ENCODE assay signal across 8 cellular contexts in genomic region chr1:110034451-110035235, GRCh38. TPM values are rescaled to one million over a fixed set of nuclear protein-coding genes. Genes with fewer than 3 reads are reported as not detected.
DNase-seq lines count a peak whose midpoint lies in the region; ATAC-seq and TF ChIP-seq lines count a peak whose summit lies in the region.

Gene STRIP1, plus strand, starts transcription at chr1:110034624. Its CDS starts 14 bp downstream, at chr1:110034638.

- no TSS peak for BruUV-seq in A673 (replicated peaks; lab: Mats Ljungman, UMichigan)

- H3K27me3 ChIP-seq in A673 (replicated peaks; ENCODE audit: insufficient read depth, low read depth, low read length, poor library complexity): no peaks in the 10 kb centered on the region
- H3K27me3 ChIP-seq in breast epithelium: no peaks in the 10 kb centered on the region
- no peaks in the 10 kb centered on the region for H3K27me3 ChIP-seq in smooth muscle cell (ENCODE audit: low read depth)

- H4K20me1 ChIP-seq in smooth muscle cell (ENCODE audit: low read depth): peaks cover 26% of the 10 kb centered on the region

- H3K9me3 ChIP-seq in A673 (ENCODE audit: low read depth, low read length, poor library complexity, severe bottlenecking) (no peaks in the 10 kb centered on the region), breast epithelium (no peaks in the 10 kb centered on the region), smooth muscle cell (replicated peaks; ENCODE audit: low read depth) (no peaks in the 10 kb centered on the region)

- peak; percentile 52 for TF ChIP-seq POLR2A in breast epithelium (IDR thresholded peaks at IDR 0.05)

- peak within 1 kb of the TSS; percentile 91 for H3K4me2 ChIP-seq in smooth muscle cell

- H3K27ac ChIP-seq in A673 (ENCODE audit: low read depth, low read length, poor library complexity, severe bottlenecking) (peak within 1 kb of the TSS; percentile 94), VCaP (peak within 1 kb of the TSS; percentile 91), breast epithelium (peak within 1 kb of the TSS; percentile 87 to 97), smooth muscle cell (ENCODE audit: low read depth) (peak within 1 kb of the TSS; percentile 82)

- H3K4me3 ChIP-seq in A673 (ENCODE audit: low read depth, low read length, poor library complexity, severe bottlenecking): peak within 1 kb of the TSS; percentile 87
- H3K4me3 ChIP-seq in breast epithelium: peak within 1 kb of the TSS; percentile 95 to 100 (median 97)
- peak within 1 kb of the TSS; percentile 91 for H3K4me3 ChIP-seq in smooth muscle cell

- peaks cover 8% of the 10 kb centered on the region for H3K4me1 ChIP-seq in A673 (ENCODE audit: insufficient read depth, low read length, poor library complexity, severe bottlenecking)
- H3K4me1 ChIP-seq in breast epithelium: no peaks in the 10 kb centered on the region
- H3K4me1 ChIP-seq in smooth muscle cell (ENCODE audit: low read depth): peaks cover 8% of the 10 kb centered on the region

- no peak for TF ChIP-seq CTCF in A673 (conservative IDR thresholded peaks at IDR 0.05; ENCODE audit: low read depth, low read length)
- no peak for TF ChIP-seq CTCF in VCaP (conservative IDR thresholded peaks at IDR 0.05)
- no peak for TF ChIP-seq CTCF in breast epithelium (IDR thresholded peaks at IDR 0.05)
- no peak for TF ChIP-seq CTCF in smooth muscle cell (IDR thresholded peaks at IDR 0.05; ENCODE audit: borderline replicate concordance, insufficient read depth, poor library complexity, severe bottlenecking)

- ATAC-seq in GM18868 (IDR thresholded peaks at IDR 0.05; ENCODE audit: unreplicated experiment): peak; percentile 93
- ATAC-seq in HG03108 (IDR thresholded peaks at IDR 0.05; ENCODE audit: unreplicated experiment): peak; percentile 86

- intact Hi-C loops in A673 (cut with micrococcal nuclease; ENCODE audit: unreplicated experiment) (no loop called here), breast epithelium (cut with DNase I; ENCODE audit: low total_unique reads) (no loop called here)

- H3K79me2 ChIP-seq in smooth muscle cell (ENCODE audit: low read depth): peaks cover 22% of the 10 kb centered on the region

- peaks cover 17% of the 10 kb centered on the region for H3K36me3 ChIP-seq in A673 (ENCODE audit: insufficient read depth, low read length, poor library complexity, severe bottlenecking)
- H3K36me3 ChIP-seq in breast epithelium: peaks cover 14% of the 10 kb centered on the region
- no peaks in the 10 kb centered on the region for H3K36me3 ChIP-seq in smooth muscle cell (ENCODE audit: low read depth)

- H3K9ac ChIP-seq in smooth muscle cell (ENCODE audit: low read depth): peak within 1 kb of the TSS; percentile 98

- H3F3A ChIP-seq in smooth muscle cell (ENCODE audit: low read depth): no peaks in the 10 kb centered on the region

- CTCF ChIA-PET in A673 (lab: Charles Lee): interaction anchor here (0.8 kb wide), 1 partner anchor 50 kb away, joined by 3 read pairs; the partner anchor contains the start of gene AHCYL1

- DNase-seq in A673 (ENCODE audit: low spot score): peak; percentile 97
- DNase-seq in NCI-H2196 treated with DMSO at 0.1 percent for 48 hours (lab: John Stamatoyannopoulos, UW; ENCODE audit: unreplicated experiment): peak; percentile 96
- DNase-seq in breast epithelium (ENCODE audit: low spot score in 2 of 2): peak; percentile 91 to 92
- DNase-seq in iPS-NIHi11 (ENCODE audit: low spot score): peak; percentile 91
- DNase-seq in smooth muscle cell (lab: John Stamatoyannopoulos, UW; ENCODE audit: unreplicated experiment): peak; percentile 67

- under 1% methylated on average over 45 of the region's 66 CpGs for WGBS in smooth muscle cell (ENCODE audit: low lambda C conversion rate)

- POLR2A ChIA-PET in A673 (lab: Charles Lee; ENCODE audit: low non-redundant PET): interaction anchor here (0.7 kb wide), 1 partner anchor 63 kb away, joined by 4 read pairs; no protein-coding TSS in a partner anchor

- peak within 1 kb of the TSS; percentile 73 for H2AFZ ChIP-seq in smooth muscle cell (ENCODE audit: low read depth)

RNA-seq across cellular contexts. Expression of gene STRIP1, which starts in this region (rescaled TPM):
- total RNA-seq in A673 (2021): 57.7 and 59.6 TPM in 2 replicates
- total RNA-seq in breast epithelium: 10 to 100 TPM; 35.7 to 59.0 (median 56.6) TPM
- 26.2 and 31.2 TPM in 2 replicates for total RNA-seq in smooth muscle cell
- polyA plus RNA-seq in smooth muscle cell: 22.5 and 26.0 TPM in 2 replicates

Comparison
In these comparisons a context has a peak if more than half of its experiments do, and no peak if none do; other contexts are left out.
1. Peak in every context shown above with its lines: DNase-seq, ATAC-seq, H3K4me3 ChIP-seq and H3K27ac ChIP-seq.